In genomic region chr6:97771356-97771755, GRCh38 we compare ENCODE assay signal across 21 cellular contexts.
"Had no signal": no experiment of that assay in that cellular context is flagged by ENCODE, and none has a peak within 500 bp of the region (broad histone marks: within the 10 kb centered on the region; RNA-seq: fewer than 3 reads in every experiment).

No MANE protein-coding gene starts in this region.

- H3K9me3 ChIP-seq: left ventricle myocardium inferior, lower lobe of right lung, spleen, thoracic aorta, transverse colon had no signal

- H3K27ac ChIP-seq: dorsolateral prefrontal cortex, left ventricle myocardium inferior, lower lobe of right lung, spleen, stomach, thoracic aorta, transverse colon had no signal

- H3K36me3 ChIP-seq: left ventricle myocardium inferior, lower lobe of right lung, spleen, stomach, thoracic aorta, transverse colon had no signal

- DNase-seq: cortex of kidney; dorsolateral prefrontal cortex; effector CD8-positive, alpha-beta T cell; left ventricle myocardium inferior; lower lobe of right lung; midbrain; naive B cell; posterior cingulate gyrus; spleen; stimulated activated CD4-positive, alpha-beta T cell treated with anti-CD3 and anti-CD28 coated beads, Interleukin-2, amount 100 ng/mL, for 24 hours; stimulated activated CD4-positive, alpha-beta T cell treated with anti-CD3 and anti-CD28 coated beads, Interleukin-4, amount 100 ng/mL, for 4 hours; stimulated activated naive CD4-positive, alpha-beta T cell; stomach; substantia nigra; transverse colon had no signal

- H3K27me3 Mint-ChIP-seq: central memory CD8-positive, alpha-beta T cell; naive B cell had no signal

- H3K4me1 ChIP-seq: left ventricle myocardium inferior, lower lobe of right lung, spleen, stomach, transverse colon had no signal

- ATAC-seq: esophagus mucosa, lower lobe of right lung, sciatic nerve had no signal

- H3K36me3 Mint-ChIP-seq: memory B cell, naive B cell had no signal

- H3K4me3 Mint-ChIP-seq: central memory CD8-positive, alpha-beta T cell; memory B cell; naive B cell; nephron had no signal

- H3K27ac Mint-ChIP-seq: memory B cell, naive B cell, nephron had no signal

- H3K9me3 Mint-ChIP-seq: nephron had no signal

- H3K4me3 ChIP-seq: dorsolateral prefrontal cortex, left ventricle myocardium inferior, lower lobe of right lung, spleen, stomach, thoracic aorta, transverse colon had no signal

- H3K27me3 ChIP-seq: dorsolateral prefrontal cortex, stomach, transverse colon had no signal

- H3K4me1 Mint-ChIP-seq: central memory CD8-positive, alpha-beta T cell; memory B cell; naive B cell; nephron had no signal
